Comparison of ENCODE assay signal across 25 cellular contexts in the genomic region with DNA sequence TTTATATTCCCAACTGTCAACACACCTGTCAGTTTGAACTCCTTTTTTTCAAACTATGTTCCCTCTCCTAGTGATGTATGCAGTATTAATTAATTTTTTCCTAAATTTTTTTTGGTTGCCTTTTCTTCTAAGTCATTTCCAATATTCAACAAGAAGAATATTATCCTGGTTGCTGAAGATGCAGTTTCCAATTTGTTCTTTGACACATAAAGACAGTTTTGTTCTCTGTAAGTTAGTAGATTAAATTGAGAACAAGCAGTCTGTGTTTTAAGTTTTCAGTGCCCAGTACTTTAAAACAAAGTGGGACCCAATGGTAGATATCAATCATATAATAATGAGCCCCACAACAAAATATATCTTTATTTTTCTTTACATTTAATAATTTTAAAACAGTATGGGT. TPM values are rescaled to one million over a fixed set of nuclear protein-coding genes. Genes with fewer than 3 reads are reported as not detected.
A peak's percentile ranks its signal among the peaks of the same experiment; 100 is the strongest.
DNase-seq lines count a peak whose midpoint lies in the region; ATAC-seq, FAIRE-seq and TF ChIP-seq lines count a peak whose summit lies in the region.
"Had no signal": no experiment of that assay in that cellular context is flagged by ENCODE, and none has a peak within 500 bp of the region (broad histone marks: within the 10 kb centered on the region; RNA-seq: fewer than 3 reads in every experiment).

No MANE protein-coding gene starts in this region.

- dilution Hi-C loops in mammary epithelial cell (cut with HindIII; ENCODE audit: low sequenced_read_pairs) = no loop called here

- no peak for TF ChIP-seq EP300 in A549 (IDR thresholded peaks at IDR 0.05)

- H3K79me2 ChIP-seq in PC-3 (ENCODE audit: low read length) (no peaks in the 10 kb centered on the region), mammary epithelial cell (ENCODE audit: insufficient read depth, low read length) (no peaks in the 10 kb centered on the region), osteoblast (ENCODE audit: insufficient read depth, low read length) (no peaks in the 10 kb centered on the region)

- no peaks in the 10 kb centered on the region for H4K20me1 ChIP-seq in PC-3 (ENCODE audit: low read length)
- no peaks in the 10 kb centered on the region for H4K20me1 ChIP-seq in mammary epithelial cell (ENCODE audit: insufficient read depth, low read length)
- H4K20me1 ChIP-seq in osteoblast (ENCODE audit: insufficient read depth, low read length) = no peaks in the 10 kb centered on the region

- H3K4me2 ChIP-seq in A549 = peak overlapping the region; percentile 41; the same call in 2 of the 3 replicates
- H3K4me2 ChIP-seq in PC-3 (ENCODE audit: low read length) = no peak overlapping the region
- no peak overlapping the region for H3K4me2 ChIP-seq in mammary epithelial cell (ENCODE audit: insufficient read depth, low read depth, low read length)
- no peak overlapping the region for H3K4me2 ChIP-seq in osteoblast (ENCODE audit: insufficient read depth, low read length)
- H3K4me2 ChIP-seq: KMS-11, SK-N-SH had no signal

- no TSS peak for BruUV-seq in PC-3 (replicated peaks; lab: Mats Ljungman, UMichigan)
- BruUV-seq in mammary epithelial cell (replicated peaks; lab: Mats Ljungman, UMichigan) = no TSS peak

- H3K9me2 ChIP-seq in PC-3 (replicated peaks; ENCODE audit: low read length) = no peaks in the 10 kb centered on the region
- H3K9me2 ChIP-seq: SK-N-SH had no signal

- in situ Hi-C loops in mammary epithelial cell (cut with MboI; ENCODE audit: low sequenced_read_pairs in 2 of 2) = no loop called here

- H3K27ac ChIP-seq in A549 (peak overlapping the region; percentile 67 to 85), PC-3 (ENCODE audit: low read length) (0 out of 2 replicates have a peak overlapping the region, but pooled peaks have one; percentile 9), mammary epithelial cell (ENCODE audit: insufficient read depth, low read depth, low read length) (peak overlapping the region; percentile 97), osteoblast (ENCODE audit: low read depth, low read length) (peak overlapping the region; percentile 53)
- H3K27ac ChIP-seq: C4-2B, KMS-11 had no signal

- H3K9ac ChIP-seq in PC-3 (ENCODE audit: low read length) (no peak overlapping the region), mammary epithelial cell (ENCODE audit: insufficient read depth, low read length) (no peak overlapping the region)
- H3K9ac ChIP-seq: KMS-11, SK-N-SH had no signal

- POLR2A ChIA-PET in A549 (lab: Yijun Ruan, JAX) = no interaction called here
- POLR2A ChIA-PET in PC-3 (lab: Charles Lee; ENCODE audit: unreplicated experiment) = no interaction called here

- TF ChIP-seq POLR2A in A549 (IDR thresholded peaks at IDR 0.05; ENCODE audit: low read length) = no peak

- H3K4me3 ChIP-seq in A549 = no peak overlapping the region
- no peak overlapping the region for H3K4me3 ChIP-seq in PC-3 (ENCODE audit: low read length)
- H3K4me3 ChIP-seq in mammary epithelial cell (replicated peaks in 1 of 3; ENCODE audit: insufficient read depth in 1 of 3, low read depth in 2 of 3, low read length in 3 of 3) = no peak overlapping the region
- H3K4me3 ChIP-seq in osteoblast (ENCODE audit: insufficient read depth, low read length) = no peak overlapping the region

- no peaks in the 10 kb centered on the region for H3F3A ChIP-seq in PC-3 (ENCODE audit: low read length, unreplicated experiment)

- H3K9me3 ChIP-seq in A549 (no peaks in the 10 kb centered on the region), PC-3 (ENCODE audit: low read length) (no peaks in the 10 kb centered on the region), mammary epithelial cell (replicated peaks; ENCODE audit: insufficient read depth, low read length) (no peaks in the 10 kb centered on the region), osteoblast (ENCODE audit: low read depth, low read length) (no peaks in the 10 kb centered on the region)
- H3K9me3 ChIP-seq: SK-N-SH had no signal

- TF ChIP-seq RAD21 in A549 (conservative IDR thresholded peaks at IDR 0.05 in 1 of 2, IDR thresholded peaks at IDR 0.05 in 1 of 2) = no peak

- FAIRE-seq in A549 (lab: Jason Lieb, UNC) = no peak

- ATAC-seq in A549 (no peak), PC-3 (no peak), HG03354 (IDR thresholded peaks at IDR 0.05; ENCODE audit: poor library complexity, severe bottlenecking, unreplicated experiment) (no peak), HG02798 (IDR thresholded peaks at IDR 0.05; ENCODE audit: poor library complexity, unreplicated experiment) (no peak), GM19023 (IDR thresholded peaks at IDR 0.05; ENCODE audit: unreplicated experiment) (no peak)
- no peak for ATAC-seq in stimulated activated naive CD8-positive, alpha-beta T cell treated with anti-CD3 and anti-CD28 coated beads, Interleukin-15, Interleukin-2, amounts not matched to agents 100 U/mL and 50 U/mL, for 24 hours

- H3K4me1 ChIP-seq in A549 (peaks cover 55% of the 10 kb centered on the region), PC-3 (ENCODE audit: insufficient read depth, low read length) (peaks cover 8% of the 10 kb centered on the region), mammary epithelial cell (ENCODE audit: insufficient read depth, low read length) (peaks cover 28% of the 10 kb centered on the region), osteoblast (ENCODE audit: insufficient read depth, low read length) (no peaks in the 10 kb centered on the region)

- CTCF ChIA-PET in A549 (lab: Yijun Ruan, JAX) = no interaction called here
- CTCF ChIA-PET in PC-3 (lab: Charles Lee) = no interaction called here
- CTCF ChIA-PET in mammary epithelial cell (lab: Charles Lee; ENCODE audit: low non-redundant PET) = no interaction called here

- no peak overlapping the region for H2AFZ ChIP-seq in PC-3 (ENCODE audit: low read length)
- H2AFZ ChIP-seq in mammary epithelial cell (ENCODE audit: low read depth, low read length) = no peak overlapping the region
- no peak overlapping the region for H2AFZ ChIP-seq in osteoblast (ENCODE audit: low read length)

- TF ChIP-seq CTCF in A549 (IDR thresholded peaks at IDR 0.05) = no peak
- no peak for TF ChIP-seq CTCF in PC-3 (conservative IDR thresholded peaks at IDR 0.05; ENCODE audit: low read depth, low read length)
- TF ChIP-seq CTCF in mammary epithelial cell (conservative IDR thresholded peaks at IDR 0.05 in 1 of 2, IDR thresholded peaks at IDR 0.05 in 1 of 2; ENCODE audit: extremely low read depth in 1 of 2, insufficient read depth in 1 of 2, low read depth in 1 of 2, low read length in 2 of 2) = no peak
- TF ChIP-seq CTCF in osteoblast (IDR thresholded peaks at IDR 0.05; ENCODE audit: extremely low read depth, low read depth, low read length) = no peak

- DNase-seq in A549 (ENCODE audit: low read depth in 1 of 2, low spot score in 1 of 2) (no peak), PC-3 (no peak), mammary epithelial cell (no peak), osteoblast (ENCODE audit: insufficient read length, low spot score, missing footprints) (no peak)
- no peak for DNase-seq in stimulated activated naive CD8-positive, alpha-beta T cell treated with anti-CD3 and anti-CD28 coated beads, Interleukin-15, Interleukin-2, amounts not matched to agents 100 U/mL and 50 U/mL, for 24 hours
- DNase-seq: 8988T; CD8-positive, alpha-beta memory T cell; DMS53; GF-D8; H7; NCI-H1105; NCI-H146; NCI-H2029; NCI-H2227 treated with DMSO at 0.1 percent for 48 hours; NCI-H510A treated with DMSO at 0.1 percent for 48 hours; NCI-H82; SHP77; SK-N-SH had no signal

- H3K27me3 ChIP-seq in PC-3 (ENCODE audit: low read length) = no peaks in the 10 kb centered on the region
- H3K27me3 ChIP-seq in mammary epithelial cell (ENCODE audit: insufficient read depth, low read length) = no peaks in the 10 kb centered on the region
- no peaks in the 10 kb centered on the region for H3K27me3 ChIP-seq in osteoblast (ENCODE audit: insufficient read depth, low read length)

- intact Hi-C loops in PC-3 (cut with micrococcal nuclease) = loop anchor here (5.0 kb wide), 1 partner anchor 45 kb away; a partner anchor contains a TSS
- intact Hi-C loops in mammary epithelial cell (cut with micrococcal nuclease) = no loop called here

- no peaks in the 10 kb centered on the region for H3K36me3 ChIP-seq in PC-3 (ENCODE audit: low read depth, low read length)
- no peaks in the 10 kb centered on the region for H3K36me3 ChIP-seq in mammary epithelial cell (ENCODE audit: insufficient read depth, low read length)
- no peaks in the 10 kb centered on the region for H3K36me3 ChIP-seq in osteoblast (ENCODE audit: insufficient read depth, low read length)

TF ChIP-seq in A549, 52 proteins besides CTCF, POLR2A, EP300 and RAD21 (continues in another document):
- TF ChIP-seq, protein P1, sequence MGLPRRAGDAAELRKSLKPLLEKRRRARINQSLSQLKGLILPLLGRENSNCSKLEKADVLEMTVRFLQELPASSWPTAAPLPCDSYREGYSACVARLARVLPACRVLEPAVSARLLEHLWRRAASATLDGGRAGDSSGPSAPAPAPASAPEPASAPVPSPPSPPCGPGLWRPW (IDR thresholded peaks at IDR 0.05) = no peak
- no peak for TF ChIP-seq CHD4 (IDR thresholded peaks at IDR 0.05; ENCODE audit: borderline replicate concordance)
- no peak for TF ChIP-seq RFX5 (IDR thresholded peaks at IDR 0.05)
- no peak for TF ChIP-seq KDM5A (IDR thresholded peaks at IDR 0.05)
- TF ChIP-seq PHF8 (IDR thresholded peaks at IDR 0.05; ENCODE audit: borderline replicate concordance, low read depth) = no peak
- no peak for TF ChIP-seq ESRRA (IDR thresholded peaks at IDR 0.05; ENCODE audit: borderline replicate concordance, low read length)
- no peak for TF ChIP-seq CBX8 (IDR thresholded peaks at IDR 0.05)
- TF ChIP-seq SMC3 (IDR thresholded peaks at IDR 0.05) = no peak
- no peak for TF ChIP-seq EHMT2 (IDR thresholded peaks at IDR 0.05; ENCODE audit: low read depth)
- no peak for TF ChIP-seq GATA3 (IDR thresholded peaks at IDR 0.05; ENCODE audit: borderline replicate concordance)
- no peak for TF ChIP-seq HOXA7 (CRISPR knock-in tag; IDR thresholded peaks at IDR 0.05)
- TF ChIP-seq RARB (CRISPR knock-in tag; IDR thresholded peaks at IDR 0.05) = no peak

RNA-seq across cellular contexts. Expression of a gene that starts 47.3 kb away (rescaled TPM):
- polyA plus RNA-seq in A549 (2011; rRNA removed) (163 and 170 TPM in 2 replicates), A549 (2017; fragmentation: RNase III; extraction: RNeasy Plus Mini Kit Qiagen cat#74134 plus additional on column Dnase treatment) (76.7 to 88.9 TPM (median 87.4 TPM) in 3 replicates), mammary epithelial cell (101 TPM)
- polyA plus RNA-seq in A549 (2012; cell fraction: cytosol; rRNA removed) = 23.9 and 30.6 TPM in 2 replicates
- 26.6 and 43.0 TPM in 2 replicates for polyA plus RNA-seq in A549 (2012; cell fraction: nucleus; rRNA removed)
- polyA minus RNA-seq in A549 (2011; rRNA and poly(A)+ RNA removed) = 110 and 117 TPM in 2 replicates
- total RNA-seq in PC-3 (2014; rRNA removed) (14.0 and 15.2 TPM in 2 replicates), mammary epithelial cell (100 to 1,000 TPM; 114 to 269 TPM), osteoblast (1,360 and 1,632 TPM in 2 replicates)
- polyA minus RNA-seq in mammary epithelial cell = 146 TPM
- total RNA-seq: CD8-positive, alpha-beta memory T cell; HT1080; OCI-LY7 had no signal
- polyA plus RNA-seq: CD8-positive, alpha-beta memory T cell had no signal

Comparison
In these comparisons a context has a peak if more than half of its experiments do, and no peak if none do; other contexts are left out.
1. H3K27ac ChIP-seq: peak in every context shown above with its lines; median percentile 97 in mammary epithelial cell; 76 in A549; 53 in osteoblast; 9 in PC-3.